ENCODE assay signal across 9 cellular contexts in the genomic region with DNA sequence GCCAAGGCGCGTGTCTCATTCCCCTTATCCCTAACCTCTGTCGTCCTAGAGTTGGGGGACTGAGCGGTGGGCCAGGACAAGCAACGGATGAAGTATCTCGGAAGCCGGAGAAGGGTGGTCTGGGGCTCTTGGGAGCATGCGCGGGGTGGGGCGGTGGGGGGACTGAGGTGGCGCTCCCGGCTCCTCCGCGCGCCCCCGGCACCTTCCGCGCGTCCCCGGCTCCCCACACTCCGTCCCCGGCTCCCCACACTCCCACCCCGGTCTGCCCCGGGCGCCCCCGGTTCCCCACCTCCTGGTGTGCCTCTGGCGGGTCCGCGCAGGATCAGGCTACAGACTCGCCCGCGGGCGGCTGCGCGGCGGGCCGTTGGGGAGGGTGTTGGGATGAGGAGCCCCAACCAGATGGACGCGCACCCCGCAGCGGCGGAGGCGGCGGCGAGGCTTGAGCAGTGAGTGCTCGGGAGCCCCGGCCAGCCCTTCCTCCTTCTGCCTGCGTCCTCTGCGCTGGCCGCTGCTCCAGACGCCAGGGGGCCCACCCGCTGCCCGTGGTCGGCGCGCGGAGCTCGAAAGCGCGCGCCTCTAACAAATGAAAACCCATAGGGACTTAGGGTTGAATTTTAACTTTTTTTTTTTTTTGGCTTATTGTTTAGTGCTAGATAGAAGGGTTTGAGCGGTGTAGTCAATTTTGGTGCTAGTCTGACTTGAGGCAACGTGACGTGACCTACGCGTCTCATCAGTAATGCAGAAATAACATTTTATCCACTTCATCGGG. TPM values are rescaled to one million over a fixed set of nuclear protein-coding genes. Genes with fewer than 3 reads are reported as not detected.
A peak's percentile ranks its signal among the peaks of the same experiment; 100 is the strongest.
DNase-seq lines count a peak whose midpoint lies in the region; ATAC-seq and TF ChIP-seq lines count a peak whose summit lies in the region.
"Had no signal": no experiment of that assay in that cellular context is flagged by ENCODE, and none has a peak within 500 bp of the region (broad histone marks: within the 10 kb centered on the region; RNA-seq: fewer than 3 reads in every experiment).

No MANE protein-coding gene starts in this region.

- H3K27ac ChIP-seq in prostate gland, result no peak overlapping the region
- H3K27ac ChIP-seq: epithelial cell of prostate had no signal

- H3K27me3 ChIP-seq in H7 (ENCODE audit: control insufficient read depth, insufficient read depth, low read length) (no peaks in the 10 kb centered on the region), prostate gland (replicated peaks; ENCODE audit: insufficient read depth) (no peaks in the 10 kb centered on the region)

- H3K9me3 ChIP-seq in prostate gland, result no peaks in the 10 kb centered on the region

- no peaks in the 10 kb centered on the region for H3K36me3 Mint-ChIP-seq in T-cell
- H3K36me3 Mint-ChIP-seq in activated T-helper 17 cell treated with anti-CD3 and anti-CD28 coated beads, Interleukin-2, amount 50 U/mL, for 72 hours (ENCODE audit: low read depth), result no peaks in the 10 kb centered on the region

- peak overlapping the region in 2 of 3 donors; percentile 1 to 14 for H3K4me3 Mint-ChIP-seq in T-cell
- no peak overlapping the region for H3K4me3 Mint-ChIP-seq in activated T-helper 17 cell treated with anti-CD3 and anti-CD28 coated beads, Interleukin-2, amount 50 U/mL, for 72 hours

- H3K4me1 ChIP-seq in prostate gland (replicated peaks), result no peaks in the 10 kb centered on the region

- no peak for TF ChIP-seq POLR2A in prostate gland (IDR thresholded peaks at IDR 0.05)

- 2% methylated on average over 63 of the region's 67 CpGs for WGBS in prostate gland

- ATAC-seq in T-cell (replicated peaks in 1 of 4), result no peak
- ATAC-seq in activated T-helper 17 cell treated with anti-CD3 and anti-CD28 coated beads, Interleukin-2, amount 50 U/mL, for 72 hours (replicated peaks), result no peak

- H3K36me3 ChIP-seq in H7 (replicated peaks; ENCODE audit: control insufficient read depth, insufficient read depth, low read length) (no peaks in the 10 kb centered on the region), prostate gland (no peaks in the 10 kb centered on the region)

- H3K27ac Mint-ChIP-seq in T-cell, result no peak overlapping the region
- H3K27ac Mint-ChIP-seq in activated T-helper 17 cell treated with anti-CD3 and anti-CD28 coated beads, Interleukin-2, amount 50 U/mL, for 72 hours, result no peak overlapping the region

- peak; percentile 64 for DNase-seq in AG08396 (ENCODE audit: low spot score)
- peak; percentile 90 for DNase-seq in H7
- DNase-seq in T-cell, result peak in 1 of 34 experiments; percentile 5
- DNase-seq in germinal center (ENCODE audit: low spot score), result peak; percentile 37
- peak; percentile 58 for DNase-seq in prostate gland (ENCODE audit: low spot score)
- no peak for DNase-seq in activated CD8-positive, alpha-beta memory T cell treated with anti-CD3 and anti-CD28 coated beads, Interleukin-2, amount 50 U/mL, for 4 hours
- DNase-seq in pons (ENCODE audit: low spot score), result no peak

- peaks cover under 1 to 7% (median 2%) of the 10 kb centered on the region in 3 donors for H3K4me1 Mint-ChIP-seq in T-cell
- no peaks in the 10 kb centered on the region for H3K4me1 Mint-ChIP-seq in activated T-helper 17 cell treated with anti-CD3 and anti-CD28 coated beads, Interleukin-2, amount 50 U/mL, for 72 hours

- H3K27me3 Mint-ChIP-seq in T-cell, result peaks cover 51 to 56% of the 10 kb centered on the region in 2 donors
- peaks cover 54% of the 10 kb centered on the region for H3K27me3 Mint-ChIP-seq in activated T-helper 17 cell treated with anti-CD3 and anti-CD28 coated beads, Interleukin-2, amount 50 U/mL, for 72 hours

- POLR2A ChIA-PET in T-cell (lab: Charles Lee), result no interaction called here

- H3K4me3 ChIP-seq in H7 (ENCODE audit: insufficient read depth, low read depth, low read length), result peak overlapping the region; percentile 65
- H3K4me3 ChIP-seq in prostate gland, result peak overlapping the region; percentile 24 to 35

- peak in 2 of 4 experiments; percentile 44 to 46 for TF ChIP-seq CTCF in prostate gland (IDR thresholded peaks at IDR 0.05)

- CTCF ChIA-PET in T-cell (lab: Charles Lee), result no interaction called here

- peaks cover 0 to under 1% (median 0%) of the 10 kb centered on the region in 3 donors for H3K9me3 Mint-ChIP-seq in T-cell
- H3K9me3 Mint-ChIP-seq in activated T-helper 17 cell treated with anti-CD3 and anti-CD28 coated beads, Interleukin-2, amount 50 U/mL, for 72 hours, result no peaks in the 10 kb centered on the region

- intact Hi-C loops in prostate gland (cut with DNase I), result no loop called here

RNA-seq across cellular contexts. Expression of gene CRYM, which starts 5.6 kb away (rescaled TPM):
- total RNA-seq in H7 (2014; rRNA removed; shearing (Covaris generic)), result 7.1 and 7.6 TPM in 2 replicates
- total RNA-seq in T-cell (under 1 TPM in 2 of 5 donors, not detected in 3; 0.19 to 0.23 TPM), prostate gland (10 to 100 TPM; 44.3 to 59.5 TPM)
- not detected for total RNA-seq in activated T-helper 17 cell treated with anti-CD3 and anti-CD28 coated beads, Interleukin-2, amount 50 U/mL, for 72 hours

RNA-seq across cellular contexts. Expression of gene ANKS4B, which starts 50.2 kb away (rescaled TPM):
- not detected in 2 replicates for total RNA-seq in H7 (2014; rRNA removed; shearing (Covaris generic))
- total RNA-seq in T-cell (under 1 TPM in 2 of 5 donors, not detected in 3; 0.06 to 0.09 TPM), prostate gland (not detected)
- not detected for total RNA-seq in activated T-helper 17 cell treated with anti-CD3 and anti-CD28 coated beads, Interleukin-2, amount 50 U/mL, for 72 hours

Comparison
In these comparisons a context has a peak if more than half of its experiments do, and no peak if none do; other contexts are left out.
1. DNase-seq: peak in AG08396 (single experiment), H7 (single experiment), germinal center (single experiment) and prostate gland (single experiment); none in activated CD8-positive, alpha-beta memory T cell treated with anti-CD3 and anti-CD28 coated beads, Interleukin-2, amount 50 U/mL, for 4 hours (single experiment) and pons (single experiment).